In the genomic region with DNA sequence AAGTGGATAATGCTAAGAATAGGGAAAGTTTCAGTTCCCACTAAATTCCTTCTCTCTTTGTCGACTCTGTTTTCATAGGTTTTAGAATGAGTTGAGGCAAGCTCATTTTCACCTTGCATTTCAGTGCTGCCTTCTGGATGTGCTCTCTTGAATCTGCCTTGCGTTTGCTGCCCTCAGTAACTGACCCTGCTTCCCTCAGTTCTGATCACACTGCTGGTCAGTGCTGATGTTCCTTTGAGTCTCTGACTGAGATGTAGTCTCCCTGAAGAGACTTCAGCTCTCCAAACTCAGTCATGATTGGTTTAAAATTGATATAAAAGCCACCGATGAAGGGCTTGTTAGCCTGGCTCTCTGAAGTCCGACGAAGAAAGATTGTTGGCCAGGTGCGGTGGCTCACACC, we compare ENCODE assay signal across 27 cellular contexts. TPM values are rescaled to one million over a fixed set of nuclear protein-coding genes. Genes with fewer than 3 reads are reported as not detected.
DNase-seq lines count a peak whose midpoint lies in the region; ATAC-seq, FAIRE-seq and TF ChIP-seq lines count a peak whose summit lies in the region.
"Had no signal": no experiment of that assay in that cellular context is flagged by ENCODE, and none has a peak within 500 bp of the region (broad histone marks: within the 10 kb centered on the region; RNA-seq: fewer than 3 reads in every experiment).

No MANE protein-coding gene starts in this region.

- no peaks in the 10 kb centered on the region for H3K9me3 Mint-ChIP-seq in astrocyte (ENCODE audit: unreplicated experiment)
- H3K9me3 Mint-ChIP-seq: activated naive CD4-positive, alpha-beta T cell treated with anti-CD3 and anti-CD28 coated beads, Interleukin-2, amount 10 ng/mL, durations not matched to agents 7 days and 5 days; activated T-helper 1 cell treated with anti-CD3 and anti-CD28 coated beads, Interleukin-12 subunit alpha, Interleukin-12 subunit beta, Interleukin-2, Interleukin-4 antibody, amounts not matched to agents 30 ng/mL and 10 ng/mL and 1 ng/mL, durations not matched to agents 14 hours and 24 hours and 36 hours; CD8-positive, alpha-beta memory T cell; naive thymus-derived CD8-positive, alpha-beta T cell; stimulated activated naive CD8-positive, alpha-beta T cell treated with anti-CD3 and anti-CD28 coated beads, Interleukin-15, amount 100 ng/mL, for 72 hours; T-helper 2 cell treated with Interferon-gamma antibody and Interleukin-4, amounts not matched to agents 5 μg/mL and 100 μg/mL, for 36 hours had no signal

- H3K4me2 ChIP-seq in Loucy (ENCODE audit: low read depth, low read length, poor library complexity, severe bottlenecking) (peak overlapping the region; percentile 59), astrocyte (ENCODE audit: low read length) (peak overlapping the region; percentile 33), neuronal stem cell (ENCODE audit: insufficient read depth, low read length, poor library complexity, severe bottlenecking) (no peak overlapping the region)

- DNase-seq in GM12891 (ENCODE audit: insufficient read length, low spot score) (no peak), astrocyte (ENCODE audit: low read depth) (no peak), neuronal stem cell (ENCODE audit: low spot score) (no peak), SKM-1 treated with dmso at 0.1 percent for 144 hours (lab: John Stamatoyannopoulos, UW; ENCODE audit: unreplicated experiment) (no peak)
- DNase-seq: activated CD4-positive, alpha-beta T cell treated with anti-CD3 and anti-CD28 coated beads, Interleukin-2, amount 50 U/mL, for 1 hour; activated naive CD4-positive, alpha-beta T cell treated with anti-CD3 and anti-CD28 coated beads, Interleukin-2, amount 10 ng/mL, durations not matched to agents 7 days and 5 days; amniotic stem cell; colonic mucosa; left ventricle myocardium inferior; midbrain; NCI-H1436 treated with DMSO at 0.1 percent for 48 hours; stimulated activated CD4-positive, alpha-beta T cell treated with anti-CD3 and anti-CD28 coated beads, Interleukin-15, amount 100 ng/mL, for 24 hours; stimulated activated naive CD8-positive, alpha-beta T cell treated with anti-CD3 and anti-CD28 coated beads, Interleukin-15, amount 100 ng/mL, for 72 hours; transverse colon had no signal

- H3K9ac ChIP-seq in Loucy (ENCODE audit: low read depth, low read length, poor library complexity, severe bottlenecking) (no peak overlapping the region), astrocyte (ENCODE audit: low read length) (no peak overlapping the region), neuronal stem cell (ENCODE audit: low read depth, low read length, poor library complexity) (no peak overlapping the region)

- no peaks in the 10 kb centered on the region for H3K27me3 Mint-ChIP-seq in astrocyte (ENCODE audit: low read depth, unreplicated experiment)
- H3K27me3 Mint-ChIP-seq: stimulated activated naive CD8-positive, alpha-beta T cell treated with anti-CD3 and anti-CD28 coated beads, Interleukin-15, amount 100 ng/mL, for 72 hours had no signal

- H3K14ac ChIP-seq in neuronal stem cell (ENCODE audit: low read length), result no peak overlapping the region

- no peak for TF ChIP-seq POLR2A in GM12891 (IDR thresholded peaks at IDR 0.05; ENCODE audit: low read depth, low read length)

- no peaks in the 10 kb centered on the region for H3K79me1 ChIP-seq in neuronal stem cell (ENCODE audit: low read depth, low read length)

- H3K18ac ChIP-seq in neuronal stem cell (ENCODE audit: low read length), result no peak overlapping the region

- H3K27ac ChIP-seq in astrocyte (ENCODE audit: low read depth, low read length) (no peak overlapping the region), neuronal stem cell (replicated peaks; ENCODE audit: low read length) (no peak overlapping the region)
- H3K27ac ChIP-seq: colonic mucosa, gastroesophageal sphincter, left ventricle myocardium inferior, RWPE1, SK-N-MC, transverse colon, WERI-Rb-1 had no signal

- no peaks in the 10 kb centered on the region for H3K4me1 ChIP-seq in Loucy (ENCODE audit: insufficient read depth, low read length, poor library complexity, severe bottlenecking)
- H3K4me1 ChIP-seq in astrocyte (ENCODE audit: insufficient read depth, low read length), result no peaks in the 10 kb centered on the region
- H3K4me1 ChIP-seq in neuronal stem cell (ENCODE audit: control insufficient read depth in 2 of 2, insufficient read depth in 1 of 2, low read depth in 1 of 2, low read length in 2 of 2), result peaks cover 0 to 3% of the 10 kb centered on the region in 2 donors
- H3K4me1 ChIP-seq: colonic mucosa, gastroesophageal sphincter, left ventricle myocardium inferior, transverse colon had no signal

- H3K4me3 ChIP-seq in Loucy (ENCODE audit: low read length, poor library complexity, severe bottlenecking) (no peak overlapping the region), astrocyte (ENCODE audit: insufficient read depth, low read depth, low read length) (no peak overlapping the region), neuronal stem cell (ENCODE audit: low read length in 2 of 2) (no peak overlapping the region)
- H3K4me3 ChIP-seq: colonic mucosa, gastroesophageal sphincter, left ventricle myocardium inferior, SK-N-MC, transverse colon had no signal

- no peak for ATAC-seq in GM21526 (IDR thresholded peaks at IDR 0.05; ENCODE audit: low FRiP score, unreplicated experiment)
- no peak for ATAC-seq in GM21529 (IDR thresholded peaks at IDR 0.05; ENCODE audit: unreplicated experiment)
- ATAC-seq: gastroesophageal sphincter; sciatic nerve; stimulated activated naive CD8-positive, alpha-beta T cell treated with anti-CD3 and anti-CD28 coated beads, Interleukin-15, amount 100 ng/mL, for 72 hours had no signal

- no peaks in the 10 kb centered on the region for H3K4me1 Mint-ChIP-seq in astrocyte (ENCODE audit: low read depth, unreplicated experiment)
- H3K4me1 Mint-ChIP-seq: activated naive CD4-positive, alpha-beta T cell treated with anti-CD3 and anti-CD28 coated beads, Interleukin-2, amount 10 ng/mL, durations not matched to agents 7 days and 5 days; CD8-positive, alpha-beta memory T cell had no signal

- no peak overlapping the region for H2BK5ac ChIP-seq in neuronal stem cell (ENCODE audit: low read length)

- no peak overlapping the region for H2BK120ac ChIP-seq in neuronal stem cell (ENCODE audit: low read depth, low read length)

- H3F3A ChIP-seq in Loucy (ENCODE audit: low read depth), result no peaks in the 10 kb centered on the region

- no peak overlapping the region for H3K4me3 Mint-ChIP-seq in astrocyte (ENCODE audit: unreplicated experiment)
- H3K4me3 Mint-ChIP-seq: activated naive CD4-positive, alpha-beta T cell treated with anti-CD3 and anti-CD28 coated beads, Interleukin-2, amount 10 ng/mL, durations not matched to agents 7 days and 5 days; activated T-helper 1 cell treated with anti-CD3 and anti-CD28 coated beads, Interleukin-12 subunit alpha, Interleukin-12 subunit beta, Interleukin-2, Interleukin-4 antibody, amounts not matched to agents 30 ng/mL and 10 ng/mL and 1 ng/mL, durations not matched to agents 14 hours and 24 hours and 36 hours; naive thymus-derived CD8-positive, alpha-beta T cell; stimulated activated naive CD8-positive, alpha-beta T cell treated with anti-CD3 and anti-CD28 coated beads, Interleukin-15, amount 100 ng/mL, for 72 hours; T-helper 2 cell treated with Interferon-gamma antibody and Interleukin-4, amounts not matched to agents 5 μg/mL and 100 μg/mL, for 36 hours had no signal

- WGBS in neuronal stem cell (ENCODE audit: extremely low coverage in 2 of 2, insufficient read length in 2 of 2, insufficient replicate concordance in 1 of 2), 2 donors, result no CpG with 5 or more reads among the region's 6 CpGs

- no peak overlapping the region for H4K91ac ChIP-seq in neuronal stem cell (ENCODE audit: low read depth, low read length, poor library complexity)

- H3K9me3 ChIP-seq in Loucy (ENCODE audit: insufficient read depth, low read depth, low read length), result no peaks in the 10 kb centered on the region
- H3K9me3 ChIP-seq in astrocyte (ENCODE audit: insufficient read depth, low read depth, low read length), result no peaks in the 10 kb centered on the region
- H3K9me3 ChIP-seq in neuronal stem cell (replicated peaks in 1 of 2; ENCODE audit: control insufficient read depth in 2 of 2, insufficient read depth in 1 of 2, low read depth in 1 of 2, low read length in 2 of 2), result no peaks in the 10 kb centered on the region
- H3K9me3 ChIP-seq: colonic mucosa, gastroesophageal sphincter, left ventricle myocardium inferior, transverse colon had no signal

- H3K79me2 ChIP-seq in Loucy (ENCODE audit: insufficient read depth, low read length) (no peaks in the 10 kb centered on the region), astrocyte (ENCODE audit: insufficient read depth, low read length) (no peaks in the 10 kb centered on the region)

- no peak overlapping the region for H3K27ac Mint-ChIP-seq in astrocyte (ENCODE audit: unreplicated experiment)
- H3K27ac Mint-ChIP-seq: activated naive CD4-positive, alpha-beta T cell treated with anti-CD3 and anti-CD28 coated beads, Interleukin-2, amount 10 ng/mL, durations not matched to agents 7 days and 5 days; activated T-helper 1 cell treated with anti-CD3 and anti-CD28 coated beads, Interleukin-12 subunit alpha, Interleukin-12 subunit beta, Interleukin-2, Interleukin-4 antibody, amounts not matched to agents 30 ng/mL and 10 ng/mL and 1 ng/mL, durations not matched to agents 14 hours and 24 hours and 36 hours; T-helper 2 cell treated with Interferon-gamma antibody and Interleukin-4, amounts not matched to agents 5 μg/mL and 100 μg/mL, for 36 hours had no signal

- TF ChIP-seq CTCF in Loucy (conservative IDR thresholded peaks at IDR 0.05; ENCODE audit: low read length), result no peak
- no peak for TF ChIP-seq CTCF in astrocyte (IDR thresholded peaks at IDR 0.05; ENCODE audit: insufficient read depth, low read depth, low read length)

- no peak overlapping the region for H2AK5ac ChIP-seq in neuronal stem cell (ENCODE audit: low read depth, low read length)

- no peak overlapping the region for H4K8ac ChIP-seq in neuronal stem cell (ENCODE audit: low read depth, low read length)

- H3K36me3 Mint-ChIP-seq in astrocyte (ENCODE audit: low read depth, unreplicated experiment), result no peaks in the 10 kb centered on the region
- H3K36me3 Mint-ChIP-seq: activated naive CD4-positive, alpha-beta T cell treated with anti-CD3 and anti-CD28 coated beads, Interleukin-2, amount 10 ng/mL, durations not matched to agents 7 days and 5 days; CD8-positive, alpha-beta memory T cell; naive thymus-derived CD8-positive, alpha-beta T cell had no signal

- no peaks in the 10 kb centered on the region for H3K36me3 ChIP-seq in Loucy (ENCODE audit: insufficient read depth, low read length)
- H3K36me3 ChIP-seq in astrocyte (ENCODE audit: insufficient read depth, low read length), result no peaks in the 10 kb centered on the region
- no peaks in the 10 kb centered on the region for H3K36me3 ChIP-seq in neuronal stem cell (replicated peaks in 1 of 2; ENCODE audit: control insufficient read depth in 2 of 2, insufficient read depth in 2 of 2, low read length in 2 of 2)
- H3K36me3 ChIP-seq: colonic mucosa, gastroesophageal sphincter, left ventricle myocardium inferior, transverse colon, WERI-Rb-1 had no signal

- H2AFZ ChIP-seq in Loucy (ENCODE audit: low read length) (peak overlapping the region; percentile 96), astrocyte (ENCODE audit: low read depth, low read length) (peak overlapping the region; percentile 32), neuronal stem cell (ENCODE audit: low read length) (peak overlapping the region; percentile 69)

- H2BK12ac ChIP-seq in neuronal stem cell (ENCODE audit: low read length), result no peak overlapping the region

- FAIRE-seq in GM12891 (lab: Jason Lieb, UNC) (no peak), astrocyte (lab: Jason Lieb, UNC) (no peak)
- FAIRE-seq: bronchial epithelial cell had no signal

- H3K27me3 ChIP-seq in Loucy (ENCODE audit: insufficient read depth, low read length, poor library complexity, severe bottlenecking) (no peaks in the 10 kb centered on the region), astrocyte (ENCODE audit: insufficient read depth, low read length) (no peaks in the 10 kb centered on the region), neuronal stem cell (ENCODE audit: control insufficient read depth in 3 of 3, insufficient read depth in 3 of 3, low read depth in 1 of 3, low read length in 3 of 3) (peaks cover 0 to 5% (median 0%) of the 10 kb centered on the region in 3 experiments)
- H3K27me3 ChIP-seq: colonic mucosa, gastroesophageal sphincter, transverse colon had no signal

- H4K20me1 ChIP-seq in Loucy (ENCODE audit: insufficient read depth, low read length, poor library complexity, severe bottlenecking) (no peaks in the 10 kb centered on the region), astrocyte (ENCODE audit: insufficient read depth, low read length) (no peaks in the 10 kb centered on the region)

- no peak overlapping the region for H2BK15ac ChIP-seq in neuronal stem cell (ENCODE audit: low read length)

- no peaks in the 10 kb centered on the region for H3K9me2 ChIP-seq in Loucy (replicated peaks; ENCODE audit: low read depth, low read length)

- H3K23ac ChIP-seq in neuronal stem cell (ENCODE audit: low read depth, low read length, poor library complexity), result no peak overlapping the region

- H3K4ac ChIP-seq in neuronal stem cell (ENCODE audit: low read length), result no peak overlapping the region

RNA-seq across cellular contexts. Expression of a gene that starts 25.2 kb away (rescaled TPM):
- polyA plus RNA-seq in GM12891 (2012; ENCODE audit: low read depth, missing spikeins), result 242 TPM
- total RNA-seq in astrocyte, result 259 and 272 TPM in 2 replicates
- 572 TPM for polyA plus RNA-seq in neuronal stem cell (2013, experiment 1 of 2)
- polyA plus RNA-seq in neuronal stem cell (2013, experiment 2 of 2), result 584 TPM

Comparison
In these comparisons a context has a peak if more than half of its experiments do, and no peak if none do; other contexts are left out.
1. H2AFZ ChIP-seq: peak in every context shown above with its lines; median percentile 96 in Loucy; 69 in neuronal stem cell; 32 in astrocyte.